In genomic region chr1:207885129-207886032, GRCh38 we compare ENCODE assay signal across 1 cellular context.
TF ChIP-seq lines count a peak whose summit lies in the region.

No MANE protein-coding gene starts in this region.

TF ChIP-seq in K562, 482 proteins besides CTCF, POLR2A, EP300 and RAD21 (continued from another document and continues in another):
- TF ChIP-seq ESRRA (IDR thresholded peaks at IDR 0.05; ENCODE audit: borderline replicate concordance, low read depth) = peak; percentile 18; the same call in 1 of the 2 replicates
- no peak for TF ChIP-seq HLTF (IDR thresholded peaks at IDR 0.05)
- TF ChIP-seq HNRNPH1 (optimal IDR thresholded peaks at IDR 0.05; ENCODE audit: low read depth, low read length) = no peak
- TF ChIP-seq POLR2B (IDR thresholded peaks at IDR 0.05; ENCODE audit: low read depth, partially characterized antibody) = no peak
- no peak for TF ChIP-seq SAFB (IDR thresholded peaks at IDR 0.05; ENCODE audit: borderline replicate concordance, low read depth, low read length)
- TF ChIP-seq TSC22D4 (tag; IDR thresholded peaks at IDR 0.05) = no peak
- no peak for TF ChIP-seq PHB (CRISPR knock-in tag; IDR thresholded peaks at IDR 0.05)
- TF ChIP-seq VEZF1 (CRISPR knock-in tag; IDR thresholded peaks at IDR 0.05) = peak; percentile 51; the same call in 1 of the 2 replicates
- no peak for TF ChIP-seq USF1 (CRISPR knock-in tag; IDR thresholded peaks at IDR 0.05)
- TF ChIP-seq SREBF1 (IDR thresholded peaks at IDR 0.05; ENCODE audit: borderline replicate concordance, low read depth, low read length) = peak; percentile 39; the same call in 1 of the 2 replicates
- no peak for TF ChIP-seq FOS (IDR thresholded peaks at IDR 0.05; ENCODE audit: extremely low read depth, insufficient read length)
- TF ChIP-seq PCBP1 (IDR thresholded peaks at IDR 0.05; ENCODE audit: low read depth, low read length, poor library complexity, severe bottlenecking) = no peak
- TF ChIP-seq ZNF766 (CRISPR knock-in tag; conservative IDR thresholded peaks at IDR 0.05) = peak; percentile 42; the same call in 1 of the 2 replicates
- peak; percentile 8; the same call in 1 of the 2 replicates for TF ChIP-seq KLF13 (tag; IDR thresholded peaks at IDR 0.05; ENCODE audit: borderline replicate concordance, low read depth)
- TF ChIP-seq CGGBP1 (CRISPR knock-in tag; IDR thresholded peaks at IDR 0.05) = no peak
- TF ChIP-seq THRA (IDR thresholded peaks at IDR 0.05) = no peak
- no peak for TF ChIP-seq NELFE (IDR thresholded peaks at IDR 0.05; ENCODE audit: insufficient read depth, insufficient read length)
- no peak for TF ChIP-seq JUN (IDR thresholded peaks at IDR 0.05; ENCODE audit: borderline replicate concordance, low read depth, low read length)
- no peak for TF ChIP-seq JUN (CRISPR knock-in tag; IDR thresholded peaks at IDR 0.05; ENCODE audit: borderline replicate concordance)
- no peak for TF ChIP-seq NFIC (IDR thresholded peaks at IDR 0.05)
- 0 out of 2 replicates have a peak, but pooled peaks have one; percentile 8 for TF ChIP-seq SMARCA4 (IDR thresholded peaks at IDR 0.05)
- TF ChIP-seq MEIS2 (IDR thresholded peaks at IDR 0.05; ENCODE audit: partially characterized antibody) = no peak
- TF ChIP-seq ZNF174 (CRISPR knock-in tag; IDR thresholded peaks at IDR 0.05) = no peak
- TF ChIP-seq THRB (CRISPR knock-in tag; conservative IDR thresholded peaks at IDR 0.05) = no peak
- TF ChIP-seq PRMT5 (CRISPR knock-in tag; IDR thresholded peaks at IDR 0.05) = no peak
- no peak for TF ChIP-seq CHD1 (IDR thresholded peaks at IDR 0.05; ENCODE audit: low read length)
- TF ChIP-seq ZNF277 (CRISPR knock-in tag; IDR thresholded peaks at IDR 0.05; ENCODE audit: borderline replicate concordance) = no peak
- no peak for TF ChIP-seq PRPF4 (IDR thresholded peaks at IDR 0.05; ENCODE audit: insufficient read depth, low read depth, low read length, poor library complexity, severe bottlenecking)
- TF ChIP-seq NBN (IDR thresholded peaks at IDR 0.05; ENCODE audit: low read depth) = no peak
- TF ChIP-seq CXXC5 (CRISPR knock-in tag; IDR thresholded peaks at IDR 0.05) = 0 out of 2 replicates have a peak, but pooled peaks have one; percentile 35
- peak; percentile 5; the same call in 1 of the 2 replicates for TF ChIP-seq JUND (IDR thresholded peaks at IDR 0.05; ENCODE audit: borderline replicate concordance, low read depth, low read length)
- peak; percentile 15; the same call in 1 of the 3 replicates for TF ChIP-seq JUND (tag; IDR thresholded peaks at IDR 0.05; ENCODE audit: borderline replicate concordance, low read depth, low read length)
- no peak for TF ChIP-seq CSDE1 (IDR thresholded peaks at IDR 0.05)
- TF ChIP-seq E2F3 (CRISPR knock-in tag; IDR thresholded peaks at IDR 0.05) = no peak
- TF ChIP-seq FOXP1 (CRISPR knock-in tag; IDR thresholded peaks at IDR 0.05) = no peak
- TF ChIP-seq SUPT5H (IDR thresholded peaks at IDR 0.05) = no peak
- no peak for TF ChIP-seq ATF3 (IDR thresholded peaks at IDR 0.05)
- no peak for TF ChIP-seq ATF3 (CRISPR knock-in tag; conservative IDR thresholded peaks at IDR 0.05)
- no peak for TF ChIP-seq E2F8 (IDR thresholded peaks at IDR 0.05; ENCODE audit: low read depth, partially characterized antibody)
- no peak for TF ChIP-seq RBBP5 (IDR thresholded peaks at IDR 0.05; ENCODE audit: borderline replicate concordance, insufficient read depth, low read length, poor library complexity, severe bottlenecking)
- TF ChIP-seq E2F5 (CRISPR knock-in tag; IDR thresholded peaks at IDR 0.05) = no peak
- no peak for TF ChIP-seq ZNF644 (tag; IDR thresholded peaks at IDR 0.05; ENCODE audit: low read depth)
- no peak for TF ChIP-seq XRCC4 (IDR thresholded peaks at IDR 0.05; ENCODE audit: extremely low read depth, insufficient read depth, insufficient read length)
- TF ChIP-seq MLLT1 (IDR thresholded peaks at IDR 0.05) = no peak
- TF ChIP-seq ZNF143 (CRISPR knock-in tag; IDR thresholded peaks at IDR 0.05) = no peak
- TF ChIP-seq SMC3 (conservative IDR thresholded peaks at IDR 0.05; ENCODE audit: insufficient read depth, low read depth, low read length) = peak; percentile 94
- TF ChIP-seq CBFA2T2 (conservative IDR thresholded peaks at IDR 0.05) = peak; percentile 36
- TF ChIP-seq SLC30A9 (CRISPR knock-in tag; IDR thresholded peaks at IDR 0.05) = no peak
- no peak for TF ChIP-seq ZBTB1 (CRISPR knock-in tag; IDR thresholded peaks at IDR 0.05; ENCODE audit: borderline replicate concordance, low read depth)
- TF ChIP-seq SAFB2 (IDR thresholded peaks at IDR 0.05; ENCODE audit: borderline replicate concordance, low read depth, low read length, severe bottlenecking) = no peak
- no peak; the same call in 1 of the 2 replicates for TF ChIP-seq BHLHE40 (IDR thresholded peaks at IDR 0.05; ENCODE audit: low read length)
- no peak for TF ChIP-seq NCOA4 (IDR thresholded peaks at IDR 0.05; ENCODE audit: partially characterized antibody)
- no peak for TF ChIP-seq ATF1 (CRISPR knock-in tag; IDR thresholded peaks at IDR 0.05)
- 0 out of 2 replicates have a peak, but pooled peaks have one; percentile 17 for TF ChIP-seq ATF1 (tag; IDR thresholded peaks at IDR 0.05)
- TF ChIP-seq JUNB (CRISPR knock-in tag; conservative IDR thresholded peaks at IDR 0.05) = no peak
- no peak for TF ChIP-seq ZC3H11A (IDR thresholded peaks at IDR 0.05; ENCODE audit: low read depth, low read length)
- TF ChIP-seq CREB3L1 (IDR thresholded peaks at IDR 0.05; ENCODE audit: borderline replicate concordance, low read depth) = 0 out of 2 replicates have a peak, but pooled peaks have one; percentile 24
- no peak for TF ChIP-seq ELF1 (tag; IDR thresholded peaks at IDR 0.05)
- no peak for TF ChIP-seq ETV1 (tag; conservative IDR thresholded peaks at IDR 0.05; ENCODE audit: low read depth)
- TF ChIP-seq ZNF146 (CRISPR knock-in tag; IDR thresholded peaks at IDR 0.05; ENCODE audit: unreplicated experiment) = no peak
- TF ChIP-seq NCOR1 (IDR thresholded peaks at IDR 0.05) = no peak
